13 cellular contexts compared by ENCODE assay signal in genomic region chr16:68367440-68367839, GRCh38. TPM values are rescaled to one million over a fixed set of nuclear protein-coding genes. Genes with fewer than 3 reads are reported as not detected.
DNase-seq lines count a peak whose midpoint lies in the region; ATAC-seq and TF ChIP-seq lines count a peak whose summit lies in the region.
"Had no signal": no experiment of that assay in that cellular context is flagged by ENCODE, and none has a peak within 500 bp of the region (broad histone marks: within the 10 kb centered on the region; RNA-seq: fewer than 3 reads in every experiment).

No MANE protein-coding gene starts in this region.

- no peak overlapping the region for H2AFZ ChIP-seq in HCT116 (ENCODE audit: low read depth, low read length, poor library complexity, severe bottlenecking)
- H2AFZ ChIP-seq in neural progenitor cell (replicated peaks): peak overlapping the region; percentile 42
- H2AFZ ChIP-seq: PC-9 had no signal

- no peak for TF ChIP-seq RAD21 in HCT116 (IDR thresholded peaks at IDR 0.05; ENCODE audit: low read depth)

- CTCF ChIA-PET in HCT116 (lab: Charles Lee) (no interaction called here), activated B cell treated with CpG ODN at 0.5 μM for 24 hours (lab: Charles Lee) (interaction anchor here (1.5 to 1.6 kb wide), 2 partner anchors 103 to 143 kb away, joined by 3 to 5 read pairs; no protein-coding TSS in a partner anchor)

- DNase-seq in HCT116 (ENCODE audit: low read depth, low spot score) (no peak), activated B cell treated with CpG ODN at 0.5 μM for 24 hours (no peak), neural progenitor cell (ENCODE audit: low spot score) (no peak), upper lobe of left lung (no peak), NK-92 (lab: John Stamatoyannopoulos, UW; ENCODE audit: unreplicated experiment) (no peak)
- no peak for DNase-seq in activated CD4-positive, alpha-beta T cell treated with anti-CD3 and anti-CD28 coated beads for 4 hours
- DNase-seq: DMS153, NCI-H1048, NCI-H1436 treated with DMSO at 0.1 percent for 48 hours, NCI-H774 had no signal

- H3K4me3 Mint-ChIP-seq in activated B cell treated with CpG ODN at 0.5 μM for 24 hours (no peak overlapping the region), neural progenitor cell (peak overlapping the region; percentile 61)

- H3K27me3 ChIP-seq in BLaER1 (peaks cover 13% of the 10 kb centered on the region), HCT116 (ENCODE audit: insufficient read depth, low read length) (no peaks in the 10 kb centered on the region), neural progenitor cell (no peaks in the 10 kb centered on the region), upper lobe of left lung (no peaks in the 10 kb centered on the region)

- H3K27ac ChIP-seq in BLaER1 (no peak overlapping the region), HCT116 (ENCODE audit: low read depth, low read length) (no peak overlapping the region), neural progenitor cell (no peak overlapping the region), upper lobe of left lung (no peak overlapping the region)
- H3K27ac ChIP-seq: C4-2B, PC-9 had no signal

- H3F3A ChIP-seq in neural progenitor cell (ENCODE audit: low read depth): no peaks in the 10 kb centered on the region

- H3K4me2 ChIP-seq in BLaER1 (peak overlapping the region; percentile 83), HCT116 (ENCODE audit: low read length) (no peak overlapping the region), neural progenitor cell (no peak overlapping the region)
- H3K4me2 ChIP-seq: PC-9 had no signal

- RAD21 ChIA-PET in HCT116 (lab: Charles Lee; ENCODE audit: low non-redundant PET in 1 of 2, low total read pairs in 2 of 2, uncharacterized antibody in 2 of 2, unreplicated experiment in 2 of 2): no interaction called here

- 74 to 79% methylated on average over 20 of the region's 20 CpGs for WGBS in upper lobe of left lung, 2 donors

- BruUV-seq in HCT116 (replicated peaks; lab: Mats Ljungman, UMichigan): no TSS peak

- H4K20me1 ChIP-seq in BLaER1 (peaks cover 66% of the 10 kb centered on the region), HCT116 (ENCODE audit: insufficient read depth) (no peaks in the 10 kb centered on the region), neural progenitor cell (ENCODE audit: low read depth) (no peaks in the 10 kb centered on the region)

- TF ChIP-seq POLR2A in HCT116 (IDR thresholded peaks at IDR 0.05; ENCODE audit: borderline replicate concordance, extremely low read depth, insufficient read depth, insufficient read length): no peak
- TF ChIP-seq POLR2A in upper lobe of left lung (IDR thresholded peaks at IDR 0.05): no peak

- ATAC-seq in HCT116 (peak; percentile 7; the same call in 1 of the 2 replicates), activated B cell treated with CpG ODN at 0.5 μM for 24 hours (ENCODE audit: low read depth) (no peak), upper lobe of left lung (ENCODE audit: low FRiP score in 2 of 2) (no peak)

- H3K36me3 Mint-ChIP-seq in activated B cell treated with CpG ODN at 0.5 μM for 24 hours (ENCODE audit: low read depth): no peaks in the 10 kb centered on the region
- no peaks in the 10 kb centered on the region for H3K36me3 Mint-ChIP-seq in neural progenitor cell

- no peak for TF ChIP-seq EP300 in upper lobe of left lung (IDR thresholded peaks at IDR 0.05)

- H3K9me2 ChIP-seq in HCT116 (ENCODE audit: insufficient read depth): no peaks in the 10 kb centered on the region

- peaks cover 54% of the 10 kb centered on the region for H3K4me1 Mint-ChIP-seq in activated B cell treated with CpG ODN at 0.5 μM for 24 hours
- peaks cover 59% of the 10 kb centered on the region for H3K4me1 Mint-ChIP-seq in neural progenitor cell

- POLR2A ChIA-PET in HCT116 (lab: Charles Lee): no interaction called here
- POLR2A ChIA-PET in activated B cell treated with CpG ODN at 0.5 μM for 24 hours (lab: Charles Lee): interaction anchor here (1.1 kb wide), 1 partner anchor 11 kb away, joined by 7 read pairs; no protein-coding TSS in a partner anchor

- intact Hi-C loops in HCT116 (cut with micrococcal nuclease) (loop anchor here (1.0 kb wide), 1 partner anchor 143 kb away; no protein-coding TSS in a partner anchor), activated B cell treated with CpG ODN at 0.5 μM for 24 hours (cut with micrococcal nuclease) (loop anchor here (1.0 to 5.0 kb wide), 3 partner anchors 80 to 143 kb away; partner anchors contain the start of gene SMPD3)

- H3K27ac Mint-ChIP-seq in activated B cell treated with CpG ODN at 0.5 μM for 24 hours (peak overlapping the region; percentile 24), neural progenitor cell (peak overlapping the region; percentile 94)

- H3K27me3 Mint-ChIP-seq in activated B cell treated with CpG ODN at 0.5 μM for 24 hours (no peaks in the 10 kb centered on the region), neural progenitor cell (ENCODE audit: insufficient read depth, low read depth) (peaks cover 13% of the 10 kb centered on the region)

- H3K9ac ChIP-seq in BLaER1: no peak overlapping the region
- no peak overlapping the region for H3K9ac ChIP-seq in HCT116 (ENCODE audit: low read length)
- H3K9ac ChIP-seq in neural progenitor cell: no peak overlapping the region

- TF ChIP-seq CTCF in HCT116 (IDR thresholded peaks at IDR 0.05 in 2 of 3, conservative IDR thresholded peaks at IDR 0.05 in 1 of 3; ENCODE audit: borderline replicate concordance in 1 of 3, insufficient read depth in 1 of 3, low read depth in 2 of 3, low read length in 2 of 3) (no peak), activated B cell treated with CpG ODN at 0.5 μM for 24 hours (IDR thresholded peaks at IDR 0.05) (no peak), neural progenitor cell (IDR thresholded peaks at IDR 0.05) (no peak), upper lobe of left lung (IDR thresholded peaks at IDR 0.05) (no peak)

- no peaks in the 10 kb centered on the region for H3K79me2 ChIP-seq in HCT116 (ENCODE audit: insufficient read depth, low read length)
- H3K79me2 ChIP-seq in neural progenitor cell (ENCODE audit: low read depth): no peaks in the 10 kb centered on the region

- H3K4me3 ChIP-seq in BLaER1 (no peak overlapping the region), HCT116 (replicated peaks in 1 of 2; ENCODE audit: low read depth in 1 of 2, low read length in 2 of 2) (no peak overlapping the region), neural progenitor cell (no peak overlapping the region), upper lobe of left lung (no peak overlapping the region)
- H3K4me3 ChIP-seq: PC-9 had no signal

- H3K9me3 Mint-ChIP-seq in activated B cell treated with CpG ODN at 0.5 μM for 24 hours (no peaks in the 10 kb centered on the region), neural progenitor cell (no peaks in the 10 kb centered on the region)

- no peaks in the 10 kb centered on the region for H3K36me3 ChIP-seq in BLaER1
- no peaks in the 10 kb centered on the region for H3K36me3 ChIP-seq in HCT116 (ENCODE audit: control insufficient read depth in 1 of 2, insufficient read depth in 2 of 2, low read length in 2 of 2)
- H3K36me3 ChIP-seq in neural progenitor cell: no peaks in the 10 kb centered on the region
- H3K36me3 ChIP-seq in upper lobe of left lung: no peaks in the 10 kb centered on the region

- H3K9me3 ChIP-seq in BLaER1 (no peaks in the 10 kb centered on the region), HCT116 (ENCODE audit: control insufficient read depth in 1 of 2, insufficient read depth in 1 of 2, low read depth in 1 of 2, low read length in 2 of 2) (no peaks in the 10 kb centered on the region), neural progenitor cell (ENCODE audit: low read depth) (no peaks in the 10 kb centered on the region), upper lobe of left lung (no peaks in the 10 kb centered on the region)

- peaks cover 92% of the 10 kb centered on the region for H3K4me1 ChIP-seq in BLaER1
- H3K4me1 ChIP-seq in HCT116 (ENCODE audit: control insufficient read depth in 1 of 2, insufficient read depth in 2 of 2, low read length in 2 of 2): peaks cover 0 to 6% of the 10 kb centered on the region in 2 experiments; a peak in 1 of 4 replicates
- peaks cover 30% of the 10 kb centered on the region for H3K4me1 ChIP-seq in neural progenitor cell
- peaks cover 0 to 35% (median 20%) of the 10 kb centered on the region in 4 donors for H3K4me1 ChIP-seq in upper lobe of left lung

TF ChIP-seq in HCT116, 20 proteins besides CTCF, POLR2A, EP300 and RAD21 (continues in another document):
- TF ChIP-seq REST (IDR thresholded peaks at IDR 0.05; ENCODE audit: low read depth): no peak
- no peak for TF ChIP-seq ZFX (IDR thresholded peaks at IDR 0.05)
- TF ChIP-seq ZNF274 (IDR thresholded peaks at IDR 0.05; ENCODE audit: low read depth, low read length): no peak

RNA-seq across cellular contexts. Expression of gene PRMT7, which starts 56.6 kb away (rescaled TPM):
- total RNA-seq in HCT116 (2021; ENCODE audit: unreplicated experiment) (34.4 TPM), activated B cell treated with CpG ODN at 0.5 μM for 24 hours (41.8 and 50.3 TPM in 2 replicates), neural progenitor cell (ENCODE audit: low replicate concordance) (70.2 and 79.7 TPM in 2 replicates), upper lobe of left lung (100 to 1,000 TPM in 1 of 6 donors, 10 to 100 TPM in 5; 26.9 to 166 (median 38.8) TPM)
- 24.3 and 27.7 TPM in 2 replicates for polyA plus RNA-seq in HCT116 (2012)

RNA-seq across cellular contexts. Expression of gene SLC7A6OS, which starts 56.7 kb away (rescaled TPM):
- total RNA-seq in HCT116 (2021; ENCODE audit: unreplicated experiment) (16.4 TPM), activated B cell treated with CpG ODN at 0.5 μM for 24 hours (34.8 and 42.0 TPM in 2 replicates), neural progenitor cell (ENCODE audit: low replicate concordance) (18.7 and 18.8 TPM in 2 replicates), upper lobe of left lung (10 to 100 TPM in 5 of 6 donors, 1 to 10 TPM in 1; 9.9 to 35.6 (median 18.5) TPM)
- polyA plus RNA-seq in HCT116 (2012): 8.4 and 9.2 TPM in 2 replicates
